Comparison of ENCODE assay signal across 12 cellular contexts in genomic region chr15:78353093-78353492, GRCh38. TPM values are rescaled to one million over a fixed set of nuclear protein-coding genes. Genes with fewer than 3 reads are reported as not detected.
A peak's percentile ranks its signal among the peaks of the same experiment; 100 is the strongest.
DNase-seq lines count a peak whose midpoint lies in the region; ATAC-seq and TF ChIP-seq lines count a peak whose summit lies in the region.
"Had no signal": no experiment of that assay in that cellular context is flagged by ENCODE, and none has a peak within 500 bp of the region (broad histone marks: within the 10 kb centered on the region; RNA-seq: fewer than 3 reads in every experiment).

No MANE protein-coding gene starts in this region.

- H3K27ac ChIP-seq in mesendoderm (ENCODE audit: low read depth, low read length) (no peak overlapping the region), mesenchymal stem cell (ENCODE audit: low read length, poor library complexity, severe bottlenecking) (no peak overlapping the region)
- H3K27ac ChIP-seq: parathyroid adenoma had no signal

- no peak overlapping the region for H3K4me2 ChIP-seq in mesendoderm (ENCODE audit: low read length)
- no peak overlapping the region for H3K4me2 ChIP-seq in mesenchymal stem cell (ENCODE audit: low read length, poor library complexity, severe bottlenecking)

- no peak overlapping the region for H3K27ac Mint-ChIP-seq in activated CD8-positive, alpha-beta T cell treated with anti-CD3 and anti-CD28 coated beads for 36 hours
- no peak overlapping the region for H3K27ac Mint-ChIP-seq in activated CD8-positive, alpha-beta T cell treated with anti-CD3 and anti-CD28 coated beads, Interleukin-2, amount 10 ng/mL, durations not matched to agents 7 days and 5 days
- H3K27ac Mint-ChIP-seq: IgD-negative memory B cell had no signal

- no peak overlapping the region for H3K18ac ChIP-seq in mesendoderm (ENCODE audit: low read length)
- no peak overlapping the region for H3K18ac ChIP-seq in mesenchymal stem cell (ENCODE audit: low read depth in 1 of 2, low read length in 2 of 2)

- no peak overlapping the region for H3K4ac ChIP-seq in mesendoderm (ENCODE audit: low read depth, low read length)
- no peak overlapping the region for H3K4ac ChIP-seq in mesenchymal stem cell (ENCODE audit: low read depth in 1 of 2, low read length in 2 of 2)

- ATAC-seq in activated CD8-positive, alpha-beta T cell treated with anti-CD3 and anti-CD28 coated beads for 36 hours = peak; percentile 34
- no peak for ATAC-seq in activated CD8-positive, alpha-beta T cell treated with anti-CD3 and anti-CD28 coated beads, Interleukin-2, amount 10 ng/mL, durations not matched to agents 7 days and 5 days

- H4K5ac ChIP-seq in mesendoderm (ENCODE audit: low read length) = no peak overlapping the region

- no peaks in the 10 kb centered on the region for H3K79me2 ChIP-seq in mesendoderm (ENCODE audit: control insufficient read depth, insufficient read depth, low read length)
- H3K79me2 ChIP-seq: parathyroid adenoma had no signal

- no peak overlapping the region for H2BK12ac ChIP-seq in mesenchymal stem cell (ENCODE audit: low read length in 2 of 2)

- no peak overlapping the region for H4K8ac ChIP-seq in mesendoderm (ENCODE audit: low read depth, low read length)
- H4K8ac ChIP-seq in mesenchymal stem cell (ENCODE audit: low read length) = no peak overlapping the region

- H3K4me3 Mint-ChIP-seq in activated CD8-positive, alpha-beta T cell treated with anti-CD3 and anti-CD28 coated beads for 36 hours = no peak overlapping the region
- H3K4me3 Mint-ChIP-seq in activated CD8-positive, alpha-beta T cell treated with anti-CD3 and anti-CD28 coated beads, Interleukin-2, amount 10 ng/mL, durations not matched to agents 7 days and 5 days = no peak overlapping the region
- H3K4me3 Mint-ChIP-seq: IgD-negative memory B cell had no signal

- H2BK120ac ChIP-seq in mesendoderm (ENCODE audit: low read depth, low read length) (no peak overlapping the region), mesenchymal stem cell (ENCODE audit: low read depth, low read length) (no peak overlapping the region)

- H3K36me3 Mint-ChIP-seq in activated CD8-positive, alpha-beta T cell treated with anti-CD3 and anti-CD28 coated beads for 36 hours (ENCODE audit: low read depth) = no peaks in the 10 kb centered on the region
- no peaks in the 10 kb centered on the region for H3K36me3 Mint-ChIP-seq in activated CD8-positive, alpha-beta T cell treated with anti-CD3 and anti-CD28 coated beads, Interleukin-2, amount 10 ng/mL, durations not matched to agents 7 days and 5 days (ENCODE audit: low read depth)
- H3K36me3 Mint-ChIP-seq: IgD-negative memory B cell had no signal

- no peak overlapping the region for H3K14ac ChIP-seq in mesenchymal stem cell (ENCODE audit: low read length in 2 of 2)

- H3K9me3 ChIP-seq in mesenchymal stem cell (ENCODE audit: control insufficient read depth, low read length) = no peaks in the 10 kb centered on the region

- POLR2A ChIA-PET in activated CD8-positive, alpha-beta T cell treated with anti-CD3 and anti-CD28 coated beads for 36 hours (lab: Charles Lee) = no interaction called here
- POLR2A ChIA-PET in activated CD8-positive, alpha-beta T cell treated with anti-CD3 and anti-CD28 coated beads, Interleukin-2, amount 10 ng/mL, durations not matched to agents 7 days and 5 days (lab: Charles Lee) = no interaction called here

- peak; percentile 3 for DNase-seq in activated CD8-positive, alpha-beta T cell treated with anti-CD3 and anti-CD28 coated beads for 36 hours
- DNase-seq in activated CD8-positive, alpha-beta T cell treated with anti-CD3 and anti-CD28 coated beads, Interleukin-2, amount 10 ng/mL, durations not matched to agents 7 days and 5 days = no peak
- DNase-seq in LHCN-M2 (ENCODE audit: low read depth) (peak; percentile 35), SW480 (ENCODE audit: low spot score) (peak; percentile 49), mesendoderm (peak; percentile 59), inferior parietal cortex (ENCODE audit: extremely low spot score) (no peak), mesenchymal stem cell (no peak), NOMO-1 treated with DMSO at 0.1 percent for 48 hours (lab: John Stamatoyannopoulos, UW; ENCODE audit: unreplicated experiment) (no peak)
- DNase-seq: caudate nucleus had no signal

- no peak overlapping the region for H4K91ac ChIP-seq in mesenchymal stem cell (ENCODE audit: low read length)

- no peak for TF ChIP-seq CTCF in activated CD8-positive, alpha-beta T cell treated with anti-CD3 and anti-CD28 coated beads for 36 hours (IDR thresholded peaks at IDR 0.05)

- H3K56ac ChIP-seq in mesendoderm (ENCODE audit: low read length) = no peak overlapping the region

- intact Hi-C loops in activated CD8-positive, alpha-beta T cell treated with anti-CD3 and anti-CD28 coated beads for 36 hours (cut with micrococcal nuclease) = no loop called here

- H2AK5ac ChIP-seq in mesendoderm (ENCODE audit: low read length) (no peak overlapping the region), mesenchymal stem cell (ENCODE audit: low read length, severe bottlenecking) (no peak overlapping the region)

- H2BK5ac ChIP-seq in mesendoderm (ENCODE audit: low read length) (no peak overlapping the region), mesenchymal stem cell (ENCODE audit: low read depth, low read length, poor library complexity, severe bottlenecking) (no peak overlapping the region)

- H3K36me3 ChIP-seq in mesendoderm (ENCODE audit: control insufficient read depth, insufficient read depth, low read length) (no peaks in the 10 kb centered on the region), mesenchymal stem cell (ENCODE audit: control insufficient read depth in 1 of 2, insufficient read depth in 2 of 2, low read depth in 1 of 2, low read length in 2 of 2) (no peaks in the 10 kb centered on the region)

- H3K4me1 ChIP-seq in mesendoderm (ENCODE audit: control insufficient read depth, low read depth, low read length) = peaks cover 4% of the 10 kb centered on the region
- no peaks in the 10 kb centered on the region for H3K4me1 ChIP-seq in mesenchymal stem cell (ENCODE audit: control insufficient read depth, insufficient read depth, low read depth, low read length)
- H3K4me1 ChIP-seq: parathyroid adenoma had no signal

- H3K9ac ChIP-seq in mesendoderm (ENCODE audit: low read length) = no peak overlapping the region
- no peak overlapping the region for H3K9ac ChIP-seq in mesenchymal stem cell (ENCODE audit: low read length)
- H3K9ac ChIP-seq: parathyroid adenoma had no signal

- CTCF ChIA-PET in activated CD8-positive, alpha-beta T cell treated with anti-CD3 and anti-CD28 coated beads for 36 hours (lab: Charles Lee) = interaction anchor here (0.9 kb wide), 1 partner anchor 9 kb away, joined by 4 read pairs; no protein-coding TSS in a partner anchor
- CTCF ChIA-PET in activated CD8-positive, alpha-beta T cell treated with anti-CD3 and anti-CD28 coated beads, Interleukin-2, amount 10 ng/mL, durations not matched to agents 7 days and 5 days (lab: Charles Lee) = interaction anchor here (1.1 to 1.6 kb wide), 2 partner anchors 44 to 70 kb away, joined by 3 read pairs; no protein-coding TSS in a partner anchor

- H3K9me3 Mint-ChIP-seq in activated CD8-positive, alpha-beta T cell treated with anti-CD3 and anti-CD28 coated beads for 36 hours = no peaks in the 10 kb centered on the region
- no peaks in the 10 kb centered on the region for H3K9me3 Mint-ChIP-seq in activated CD8-positive, alpha-beta T cell treated with anti-CD3 and anti-CD28 coated beads, Interleukin-2, amount 10 ng/mL, durations not matched to agents 7 days and 5 days (ENCODE audit: insufficient read depth)
- H3K9me3 Mint-ChIP-seq: IgD-negative memory B cell had no signal

- H3K4me3 ChIP-seq in mesendoderm (ENCODE audit: low read length) = no peak overlapping the region
- no peak overlapping the region for H3K4me3 ChIP-seq in mesenchymal stem cell (ENCODE audit: insufficient read depth in 1 of 2, low read depth in 1 of 2, low read length in 2 of 2)

- H2AFZ ChIP-seq in mesenchymal stem cell (ENCODE audit: low read depth, low read length) = no peak overlapping the region
- H2AFZ ChIP-seq: parathyroid adenoma had no signal

- H3K79me1 ChIP-seq in mesendoderm (ENCODE audit: low read length) (no peaks in the 10 kb centered on the region), mesenchymal stem cell (replicated peaks; ENCODE audit: low read length, poor library complexity, severe bottlenecking) (no peaks in the 10 kb centered on the region)

- no CpG with 5 or more reads among the region's 4 CpGs for WGBS in mesendoderm (ENCODE audit: extremely low coverage, insufficient coverage, low lambda C conversion rate)
- no CpG with 5 or more reads among the region's 4 CpGs for WGBS in mesenchymal stem cell

- no peak overlapping the region for H3K23ac ChIP-seq in mesendoderm (ENCODE audit: low read length)
- H3K23ac ChIP-seq in mesenchymal stem cell (ENCODE audit: low read length in 2 of 2) = no peak overlapping the region

- H2BK15ac ChIP-seq in mesendoderm (replicated peaks; ENCODE audit: low read depth) (no peak overlapping the region), mesenchymal stem cell (ENCODE audit: low read depth, poor library complexity, severe bottlenecking) (no peak overlapping the region)

- H3K27me3 Mint-ChIP-seq in activated CD8-positive, alpha-beta T cell treated with anti-CD3 and anti-CD28 coated beads for 36 hours = peaks cover 4% of the 10 kb centered on the region
- peaks cover 13% of the 10 kb centered on the region for H3K27me3 Mint-ChIP-seq in activated CD8-positive, alpha-beta T cell treated with anti-CD3 and anti-CD28 coated beads, Interleukin-2, amount 10 ng/mL, durations not matched to agents 7 days and 5 days (ENCODE audit: low read depth)

- H3K4me1 Mint-ChIP-seq in activated CD8-positive, alpha-beta T cell treated with anti-CD3 and anti-CD28 coated beads for 36 hours (ENCODE audit: low read depth) = no peaks in the 10 kb centered on the region
- no peaks in the 10 kb centered on the region for H3K4me1 Mint-ChIP-seq in activated CD8-positive, alpha-beta T cell treated with anti-CD3 and anti-CD28 coated beads, Interleukin-2, amount 10 ng/mL, durations not matched to agents 7 days and 5 days (ENCODE audit: low read depth)
- H3K4me1 Mint-ChIP-seq: IgD-negative memory B cell had no signal

- H3K27me3 ChIP-seq in mesendoderm (ENCODE audit: insufficient read depth, low read length, poor library complexity) = no peaks in the 10 kb centered on the region
- H3K27me3 ChIP-seq in mesenchymal stem cell (ENCODE audit: control insufficient read depth in 1 of 2, insufficient read depth in 1 of 2, low read length in 2 of 2) = peaks cover 7 to 27% of the 10 kb centered on the region in 2 experiments

RNA-seq across cellular contexts. Expression of gene CRABP1, which starts 12.9 kb away (rescaled TPM):
- total RNA-seq in activated CD8-positive, alpha-beta T cell treated with anti-CD3 and anti-CD28 coated beads for 36 hours = under 1 TPM in 1 of 2 experiments, not detected in 1; 0.36 TPM
- not detected for total RNA-seq in activated CD8-positive, alpha-beta T cell treated with anti-CD3 and anti-CD28 coated beads, Interleukin-2, amount 10 ng/mL, durations not matched to agents 7 days and 5 days
- not detected in 2 replicates for total RNA-seq in LHCN-M2 (2014; rRNA removed)
- polyA plus RNA-seq in LHCN-M2 (2012) = not detected
- 274 TPM for polyA plus RNA-seq in mesendoderm (2013, experiment 1 of 2)
- polyA plus RNA-seq in mesendoderm (2013, experiment 2 of 2) = 289 TPM
- polyA plus RNA-seq in mesenchymal stem cell (2013, experiment 1 of 2) = not detected
- polyA plus RNA-seq in mesenchymal stem cell (2013, experiment 2 of 2) = not detected
- total RNA-seq: mesenteric fat pad had no signal
- polyA plus RNA-seq: IgD-negative memory B cell had no signal

RNA-seq across cellular contexts. Expression of gene SKIC8, which starts 53.7 kb away (rescaled TPM):
- total RNA-seq in activated CD8-positive, alpha-beta T cell treated with anti-CD3 and anti-CD28 coated beads for 36 hours = 10 to 100 TPM; 63.0 to 64.5 TPM
- total RNA-seq in activated CD8-positive, alpha-beta T cell treated with anti-CD3 and anti-CD28 coated beads, Interleukin-2, amount 10 ng/mL, durations not matched to agents 7 days and 5 days = 10 to 100 TPM; 47.4 to 50.3 TPM
- total RNA-seq in LHCN-M2 (2014; rRNA removed) = 61.4 and 71.0 TPM in 2 replicates
- polyA plus RNA-seq in LHCN-M2 (2012) = 56.7 TPM
- polyA plus RNA-seq in mesendoderm (2013, experiment 1 of 2) = 38.2 TPM
- polyA plus RNA-seq in mesendoderm (2013, experiment 2 of 2) = 37.3 TPM
- polyA plus RNA-seq in mesenchymal stem cell (2013, experiment 1 of 2) = 29.0 TPM
- 29.2 TPM for polyA plus RNA-seq in mesenchymal stem cell (2013, experiment 2 of 2)

Comparison
In these comparisons a context has a peak if more than half of its experiments do, and no peak if none do; other contexts are left out.
1. DNase-seq: peak in activated CD8-positive, alpha-beta T cell treated with anti-CD3 and anti-CD28 coated beads for 36 hours (single experiment), LHCN-M2 (single experiment), SW480 (single experiment) and mesendoderm (single experiment); none in activated CD8-positive, alpha-beta T cell treated with anti-CD3 and anti-CD28 coated beads, Interleukin-2, amount 10 ng/mL, durations not matched to agents 7 days and 5 days (single experiment), inferior parietal cortex (single experiment), mesenchymal stem cell (single experiment) and NOMO-1 treated with DMSO at 0.1 percent for 48 hours (single experiment).